In the genomic region with DNA sequence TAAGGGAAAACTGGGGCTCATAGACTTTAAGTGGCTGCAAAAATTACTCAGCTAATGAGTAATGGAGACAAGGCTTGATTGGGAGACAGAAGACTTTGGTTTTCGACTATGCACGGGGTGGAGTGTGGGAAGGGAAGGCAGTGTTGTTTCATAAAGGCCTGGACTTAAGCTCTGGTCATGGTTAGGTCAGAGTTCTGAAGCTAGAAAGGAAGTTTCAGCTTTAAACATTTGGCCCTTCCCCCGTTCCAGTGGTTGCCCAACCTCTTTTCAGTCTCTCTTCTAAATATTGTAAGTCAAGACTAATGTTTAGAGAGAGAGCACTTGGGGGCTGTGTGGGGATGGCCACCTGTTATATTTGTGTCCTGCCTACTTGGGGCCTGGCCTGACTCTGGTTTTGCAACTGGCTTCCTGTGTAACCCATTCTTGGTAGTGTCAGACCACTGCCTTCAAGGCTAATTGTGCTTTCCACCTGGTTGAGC, we compare ENCODE assay signal across 8 cellular contexts. TPM values are rescaled to one million over a fixed set of nuclear protein-coding genes. Genes with fewer than 3 reads are reported as not detected.
DNase-seq lines count a peak whose midpoint lies in the region; ATAC-seq and TF ChIP-seq lines count a peak whose summit lies in the region.

No MANE protein-coding gene starts in this region.

- DNase-seq in GF-D8 (lab: John Stamatoyannopoulos, UW) (peak; percentile 39), chondrocyte (ENCODE audit: low spot score) (no peak), DMS153 treated with DMSO at 0.1 percent for 48 hours (lab: John Stamatoyannopoulos, UW; ENCODE audit: unreplicated experiment) (no peak), BE2C (no peak)
- DNase-seq in stimulated activated naive CD8-positive, alpha-beta T cell treated with anti-CD3 and anti-CD28 coated beads, Interleukin-15, Interleukin-2, amounts not matched to agents 100 U/mL and 50 U/mL, for 24 hours = no peak
- no peak for DNase-seq in stimulated activated CD4-positive, alpha-beta T cell treated with anti-CD3 and anti-CD28 coated beads, Interleukin-2, amount 100 ng/mL, for 24 hours

- peaks cover 81% of the 10 kb centered on the region for H3K4me1 Mint-ChIP-seq in chondrocyte (ENCODE audit: low read depth)

- peaks cover 4% of the 10 kb centered on the region for H3K9me3 Mint-ChIP-seq in chondrocyte (ENCODE audit: low read depth)

- H3K27me3 Mint-ChIP-seq in chondrocyte (ENCODE audit: low read depth) = no peaks in the 10 kb centered on the region

- no peak overlapping the region for H3K4me3 Mint-ChIP-seq in chondrocyte (ENCODE audit: unreplicated experiment)

- H3K36me3 Mint-ChIP-seq in chondrocyte (ENCODE audit: low read depth) = no peaks in the 10 kb centered on the region

- no peaks in the 10 kb centered on the region for H3K4me1 ChIP-seq in BE2C

- H3K9me3 ChIP-seq in BE2C = no peaks in the 10 kb centered on the region

- H3K27ac Mint-ChIP-seq in chondrocyte (ENCODE audit: unreplicated experiment) = peak overlapping the region; percentile 82

- H3K36me3 ChIP-seq in BE2C = no peaks in the 10 kb centered on the region

- TF ChIP-seq CTCF in chondrocyte (IDR thresholded peaks at IDR 0.05) (no peak), BE2C (IDR thresholded peaks at IDR 0.05; ENCODE audit: low read depth, low read length) (no peak)

- ATAC-seq in GM19468 (IDR thresholded peaks at IDR 0.05; ENCODE audit: extremely low read depth, unreplicated experiment) = peak; percentile 93
- ATAC-seq in HG03558 (IDR thresholded peaks at IDR 0.05; ENCODE audit: extremely low read depth, unreplicated experiment) = peak; percentile 76
- ATAC-seq in stimulated activated naive CD8-positive, alpha-beta T cell treated with anti-CD3 and anti-CD28 coated beads, Interleukin-15, Interleukin-2, amounts not matched to agents 100 U/mL and 50 U/mL, for 24 hours = peak; percentile 48

- H3K27me3 ChIP-seq in BE2C = no peaks in the 10 kb centered on the region

- no peak overlapping the region for H3K4me3 ChIP-seq in BE2C (ENCODE audit: low read depth, low read length)

RNA-seq across cellular contexts. Expression of a gene that starts 21.0 kb away (rescaled TPM):
- total RNA-seq in chondrocyte = 335 to 384 TPM (median 382 TPM) in 3 replicates
- polyA plus RNA-seq in BE2C (2012; ENCODE audit: insufficient read depth, insufficient read length, low read depth) = 48.0 TPM
